Comparison of ENCODE assay signal across 18 cellular contexts in genomic region chr6:121441477-121441876, GRCh38. TPM values are rescaled to one million over a fixed set of nuclear protein-coding genes. Genes with fewer than 3 reads are reported as not detected.
A peak's percentile ranks its signal among the peaks of the same experiment; 100 is the strongest.
DNase-seq lines count a peak whose midpoint lies in the region; ATAC-seq and TF ChIP-seq lines count a peak whose summit lies in the region.
"Had no signal": no experiment of that assay in that cellular context is flagged by ENCODE, and none has a peak within 500 bp of the region (broad histone marks: within the 10 kb centered on the region; RNA-seq: fewer than 3 reads in every experiment).

No MANE protein-coding gene starts in this region.

- H3K9me3 ChIP-seq in ascending aorta (no peaks in the 10 kb centered on the region), hepatocyte (ENCODE audit: low read depth) (no peaks in the 10 kb centered on the region), stomach smooth muscle (ENCODE audit: control insufficient read depth in 2 of 2, low read length in 2 of 2) (no peaks in the 10 kb centered on the region), esophagus squamous epithelium (no peaks in the 10 kb centered on the region), upper lobe of left lung (no peaks in the 10 kb centered on the region)
- H3K9me3 ChIP-seq: Peyer's patch, spleen had no signal

- 69% methylated on average over 4 of the region's 4 CpGs for WGBS in hepatocyte (ENCODE audit: low lambda C conversion rate, missing lambda C conversion rate)
- 61 to 69% methylated on average over 4 of the region's 4 CpGs for whole genome bisulfite sequencing in esophagus squamous epithelium, 2 donors
- 73 to 83% methylated on average over 4 of the region's 4 CpGs for WGBS in upper lobe of left lung, 2 donors

- peaks cover 58% of the 10 kb centered on the region for H3K4me1 Mint-ChIP-seq in GM23338

- peak overlapping the region; percentile 42 for H3K4me3 ChIP-seq in GM23338
- peak overlapping the region; percentile 41 to 67 for H3K4me3 ChIP-seq in ascending aorta
- H3K4me3 ChIP-seq in hepatocyte: no peak overlapping the region
- H3K4me3 ChIP-seq in stomach smooth muscle (ENCODE audit: low read length in 2 of 2): peak overlapping the region; percentile 20 to 52
- peak overlapping the region in 1 of 4 donors; percentile 20 for H3K4me3 ChIP-seq in esophagus squamous epithelium
- no peak overlapping the region for H3K4me3 ChIP-seq in upper lobe of left lung
- H3K4me3 ChIP-seq: lung, Peyer's patch, spleen had no signal

- ATAC-seq in GM23338 (no peak), upper lobe of left lung (ENCODE audit: low FRiP score in 2 of 2) (no peak)

- H3K9me3 Mint-ChIP-seq in GM23338: peaks cover 6% of the 10 kb centered on the region
- H3K9me3 Mint-ChIP-seq: stimulated activated naive CD8-positive, alpha-beta T cell treated with anti-CD3 and anti-CD28 coated beads, Interleukin-15, Interleukin-2, amounts not matched to agents 100 ng/mL and 50 ng/mL, for 24 hours had no signal

- H3K4me2 ChIP-seq in GM23338: peak overlapping the region; percentile 72
- peak overlapping the region; percentile 77 for H3K4me2 ChIP-seq in hepatocyte

- no peak for TF ChIP-seq POLR2A in esophagus squamous epithelium (IDR thresholded peaks at IDR 0.05)
- TF ChIP-seq POLR2A in upper lobe of left lung (IDR thresholded peaks at IDR 0.05): no peak

- H3K4me3 Mint-ChIP-seq in GM23338: peak overlapping the region; percentile 57
- H3K4me3 Mint-ChIP-seq: stimulated activated naive CD8-positive, alpha-beta T cell treated with anti-CD3 and anti-CD28 coated beads, Interleukin-15, Interleukin-2, amounts not matched to agents 100 ng/mL and 50 ng/mL, for 24 hours had no signal

- H3K27ac ChIP-seq in GM23338 (ENCODE audit: low read depth): no peak overlapping the region
- peak overlapping the region; percentile 59 to 87 for H3K27ac ChIP-seq in ascending aorta
- peak overlapping the region; percentile 5 for H3K27ac ChIP-seq in hepatocyte
- no peak overlapping the region for H3K27ac ChIP-seq in stomach smooth muscle (ENCODE audit: low read length)
- peak overlapping the region in 2 of 4 donors; percentile 15 to 36 for H3K27ac ChIP-seq in esophagus squamous epithelium
- H3K27ac ChIP-seq in upper lobe of left lung: peak overlapping the region in 1 of 4 donors; percentile 3
- H3K27ac ChIP-seq: spleen had no signal

- H2AFZ ChIP-seq in GM23338 (no peak overlapping the region), hepatocyte (no peak overlapping the region)

- DNase-seq in GM23338 (ENCODE audit: low spot score): no peak
- no peak for DNase-seq in ascending aorta (ENCODE audit: low spot score in 2 of 2)
- DNase-seq in hepatocyte (ENCODE audit: low spot score): no peak
- DNase-seq in esophagus squamous epithelium (lab: John Stamatoyannopoulos, UW): no peak
- DNase-seq in SW480 (ENCODE audit: low spot score): no peak
- DNase-seq in upper lobe of left lung: no peak
- DNase-seq in T1000 (lab: John Stamatoyannopoulos, UW): no peak
- DNase-seq: activated naive CD4-positive, alpha-beta T cell; C1 segment of cervical spinal cord; DND-41; NCI-H1694 treated with DMSO at 0.1 percent for 48 hours; NCI-H524 treated with DMSO at 0.1 percent for 48 hours; Peyer's patch; spleen; T-helper 1 cell had no signal

- H3K27me3 Mint-ChIP-seq in GM23338 (ENCODE audit: insufficient read depth, low read depth, poor library complexity): peaks cover 13% of the 10 kb centered on the region

- peaks cover 12% of the 10 kb centered on the region; the same call in 1 of the 2 replicates for H3F3A ChIP-seq in GM23338 (replicated peaks; ENCODE audit: low read depth)

- H3K9ac ChIP-seq in stomach smooth muscle (ENCODE audit: low read length in 2 of 2): no peak overlapping the region

- intact Hi-C loops in ascending aorta (cut with DNase I) (no loop called here), esophagus squamous epithelium (cut with DNase I) (no loop called here)

- no peak for TF ChIP-seq EP300 in upper lobe of left lung (IDR thresholded peaks at IDR 0.05)

- H3K36me3 ChIP-seq in GM23338 (ENCODE audit: insufficient read depth): peaks cover 17% of the 10 kb centered on the region; the same call in 1 of the 2 replicates
- peaks cover 7 to 19% of the 10 kb centered on the region in 2 donors for H3K36me3 ChIP-seq in ascending aorta
- H3K36me3 ChIP-seq in hepatocyte (replicated peaks; ENCODE audit: insufficient read depth, low read depth): no peaks in the 10 kb centered on the region
- peaks cover 2% of the 10 kb centered on the region in 2 donors for H3K36me3 ChIP-seq in stomach smooth muscle (ENCODE audit: control insufficient read depth in 2 of 2, insufficient read depth in 2 of 2, low read length in 2 of 2)
- peaks cover 0 to 10% (median 0%) of the 10 kb centered on the region in 3 donors for H3K36me3 ChIP-seq in esophagus squamous epithelium
- H3K36me3 ChIP-seq in upper lobe of left lung: peaks cover 0 to 4% (median 0%) of the 10 kb centered on the region in 4 donors
- H3K36me3 ChIP-seq: Peyer's patch, spleen had no signal

- H3K79me2 ChIP-seq in GM23338 (replicated peaks; ENCODE audit: insufficient read depth) (peaks cover 100% of the 10 kb centered on the region), hepatocyte (peaks cover 100% of the 10 kb centered on the region)

- H4K20me1 ChIP-seq in GM23338 (replicated peaks; ENCODE audit: insufficient read depth) (peaks cover 62% of the 10 kb centered on the region), hepatocyte (ENCODE audit: insufficient read depth, poor library complexity, severe bottlenecking) (peaks cover 53% of the 10 kb centered on the region)

- TF ChIP-seq CTCF in GM23338 (conservative IDR thresholded peaks at IDR 0.05; ENCODE audit: low read depth in 2 of 2) (no peak), ascending aorta (IDR thresholded peaks at IDR 0.05) (no peak), hepatocyte (IDR thresholded peaks at IDR 0.05; ENCODE audit: poor library complexity) (no peak), esophagus squamous epithelium (IDR thresholded peaks at IDR 0.05) (no peak), upper lobe of left lung (IDR thresholded peaks at IDR 0.05) (no peak)

- H3K4me1 ChIP-seq in GM23338 (ENCODE audit: insufficient read depth) (peaks cover 59% of the 10 kb centered on the region), ascending aorta (peaks cover 8 to 13% of the 10 kb centered on the region in 2 donors), hepatocyte (ENCODE audit: insufficient read depth) (no peaks in the 10 kb centered on the region), stomach smooth muscle (ENCODE audit: control insufficient read depth, insufficient read depth, low read length) (peaks cover 23% of the 10 kb centered on the region), esophagus squamous epithelium (peaks cover 8 to 87% (median 15%) of the 10 kb centered on the region in 3 donors), upper lobe of left lung (peaks cover 0 to 16% (median 9%) of the 10 kb centered on the region in 4 donors)

- no peaks in the 10 kb centered on the region for H3K9me2 ChIP-seq in GM23338 (ENCODE audit: insufficient read depth)
- H3K9me2 ChIP-seq in hepatocyte (replicated peaks; ENCODE audit: insufficient read depth): no peaks in the 10 kb centered on the region

- H3K36me3 Mint-ChIP-seq in GM23338 (ENCODE audit: low read depth): peaks cover 86% of the 10 kb centered on the region

- H3K27me3 ChIP-seq in GM23338 (ENCODE audit: insufficient read depth): no peaks in the 10 kb centered on the region
- H3K27me3 ChIP-seq in ascending aorta: no peaks in the 10 kb centered on the region
- H3K27me3 ChIP-seq in hepatocyte: no peaks in the 10 kb centered on the region
- H3K27me3 ChIP-seq in stomach smooth muscle (ENCODE audit: control insufficient read depth in 1 of 2, insufficient read depth in 2 of 2, low read length in 2 of 2): no peaks in the 10 kb centered on the region
- H3K27me3 ChIP-seq in esophagus squamous epithelium: no peaks in the 10 kb centered on the region
- no peaks in the 10 kb centered on the region for H3K27me3 ChIP-seq in upper lobe of left lung
- H3K27me3 ChIP-seq: Peyer's patch had no signal

- no peak overlapping the region for H3K27ac Mint-ChIP-seq in GM23338
- H3K27ac Mint-ChIP-seq: stimulated activated naive CD8-positive, alpha-beta T cell treated with anti-CD3 and anti-CD28 coated beads, Interleukin-15, Interleukin-2, amounts not matched to agents 100 ng/mL and 50 ng/mL, for 24 hours had no signal

TF ChIP-seq in GM23338, 12 proteins besides CTCF, POLR2A, EP300 and RAD21 (continues in another document):
- TF ChIP-seq EZH2 (IDR thresholded peaks at IDR 0.05; ENCODE audit: low read depth, unreplicated experiment) (no peak), REST (IDR thresholded peaks at IDR 0.05; ENCODE audit: unreplicated experiment) (no peak), ZNF331 (CRISPR knock-in tag; IDR thresholded peaks at IDR 0.05; ENCODE audit: low read depth) (no peak), POLR2AphosphoS5 (IDR thresholded peaks at IDR 0.05; ENCODE audit: low read depth) (no peak), ZNF114 (CRISPR knock-in tag; IDR thresholded peaks at IDR 0.05) (no peak)

RNA-seq across cellular contexts. Expression of gene GJA1, which starts 6.0 kb away (rescaled TPM):
- total RNA-seq in GM23338 (2014; rRNA removed; shearing (Covaris generic)): 587 and 609 TPM in 2 replicates
- polyA plus RNA-seq in GM23338 (2016; fragmentation: Nextera tagmentation; extraction: Ambion mirVana) (262 and 279 TPM in 2 replicates), hepatocyte (86.0 and 91.5 TPM in 2 replicates)
- total RNA-seq in ascending aorta (85.0 TPM), hepatocyte (248 and 266 TPM in 2 replicates), esophagus squamous epithelium (100 to 1,000 TPM in 1 of 4 donors, 10 to 100 TPM in 3; 73.1 to 118 (median 89.4) TPM), upper lobe of left lung (100 to 1,000 TPM in 2 of 6 donors, 10 to 100 TPM in 4; 12.6 to 155 (median 87.8) TPM)

Comparison
In these comparisons a context has a peak if more than half of its experiments do, and no peak if none do; other contexts are left out.
1. H3K27ac ChIP-seq: peak in ascending aorta (2 of 2) and hepatocyte (single experiment); none in GM23338 (single experiment) and stomach smooth muscle (single experiment).
2. H3K4me3 ChIP-seq: peak in GM23338 (single experiment), ascending aorta (2 of 2) and stomach smooth muscle (2 of 2); none in hepatocyte (single experiment) and upper lobe of left lung (0 of 4).